10 cellular contexts compared by ENCODE assay signal in genomic region chr4:54099959-54100606, GRCh38. TPM values are rescaled to one million over a fixed set of nuclear protein-coding genes. Genes with fewer than 3 reads are reported as not detected.
DNase-seq lines count a peak whose midpoint lies in the region; ATAC-seq and TF ChIP-seq lines count a peak whose summit lies in the region.
"Had no signal": no experiment of that assay in that cellular context is flagged by ENCODE, and none has a peak within 500 bp of the region (broad histone marks: within the 10 kb centered on the region; RNA-seq: fewer than 3 reads in every experiment).

Gene GSX2, plus strand, starts transcription at chr4:54100163. Its CDS starts 182 bp downstream, at chr4:54100345.

- no peak within 1 kb of the TSS for H3K27ac ChIP-seq in spleen

- peaks cover 53% of the 10 kb centered on the region for H3K4me1 Mint-ChIP-seq in activated B cell treated with CpG ODN at 0.5 μM for 24 hours

- H3K9me3 Mint-ChIP-seq in activated B cell treated with CpG ODN at 0.5 μM for 24 hours, result no peaks in the 10 kb centered on the region

- CTCF ChIA-PET in activated B cell treated with CpG ODN at 0.5 μM for 24 hours (lab: Charles Lee), result interaction anchor here (1.7 kb wide), 1 partner anchor 133 kb away, joined by 4 read pairs; no protein-coding TSS in a partner anchor

- peak; percentile 16 for ATAC-seq in activated B cell treated with CpG ODN at 0.5 μM for 24 hours (ENCODE audit: low read depth)

- H3K4me1 ChIP-seq in spleen, result peaks cover 17 to 63% (median 41%) of the 10 kb centered on the region in 6 donors

- POLR2A ChIA-PET in activated B cell treated with CpG ODN at 0.5 μM for 24 hours (lab: Charles Lee), result interaction anchor here (0.6 kb wide), 1 partner anchor 1378 kb away, joined by 4 read pairs; no protein-coding TSS in a partner anchor

- WGBS in spleen, 5 donors, result 1 to 2% (median 1%) methylated on average over 18 to 62 of the region's 62 CpGs

- no peak within 1 kb of the TSS for H3K27ac Mint-ChIP-seq in activated B cell treated with CpG ODN at 0.5 μM for 24 hours

- H3K4me3 Mint-ChIP-seq in activated B cell treated with CpG ODN at 0.5 μM for 24 hours, result peak within 1 kb of the TSS; percentile 64

- H3K36me3 Mint-ChIP-seq in activated B cell treated with CpG ODN at 0.5 μM for 24 hours (ENCODE audit: low read depth), result no peaks in the 10 kb centered on the region

- H3K9me3 ChIP-seq in spleen, result no peaks in the 10 kb centered on the region

- intact Hi-C loops in activated B cell treated with CpG ODN at 0.5 μM for 24 hours (cut with micrococcal nuclease), result loop anchor here (1.0 to 10.0 kb wide), 4 partner anchors 9 to 395 kb away; no protein-coding TSS in a partner anchor
- intact Hi-C loops in spleen (cut with DNase I; ENCODE audit: low total_unique reads), result no loop called here

- TF ChIP-seq CTCF in activated B cell treated with CpG ODN at 0.5 μM for 24 hours (IDR thresholded peaks at IDR 0.05) (no peak), spleen (IDR thresholded peaks at IDR 0.05 in 8 of 11, conservative IDR thresholded peaks at IDR 0.05 in 3 of 11) (no peak)

- H3K27me3 Mint-ChIP-seq in activated B cell treated with CpG ODN at 0.5 μM for 24 hours, result peaks cover 77% of the 10 kb centered on the region

- peaks cover 3 to 100% (median 92%) of the 10 kb centered on the region in 7 donors for H3K27me3 ChIP-seq in spleen (replicated peaks in 1 of 7)

- TF ChIP-seq POLR2A in spleen (IDR thresholded peaks at IDR 0.05), result no peak

- peak; percentile 14 for DNase-seq in NCI-H1436 (lab: John Stamatoyannopoulos, UW)
- no peak for DNase-seq in NCI-H1436 treated with DMSO at 0.1 percent for 48 hours (lab: John Stamatoyannopoulos, UW)
- DNase-seq in activated B cell treated with CpG ODN at 0.5 μM for 24 hours, result no peak
- DNase-seq in hepatic stellate cell (ENCODE audit: low spot score), result peak; percentile 41
- peak; percentile 70 for DNase-seq in spleen
- no peak for DNase-seq in activated effector memory CD4-positive, alpha-beta T cell treated with Interleukin-2 at 50 U/mL for 16 hours
- no peak for DNase-seq in activated CD4-positive, CD25-positive, alpha-beta regulatory T cell treated with anti-CD3 and anti-CD28 coated beads, Interleukin-2, amount 50 U/mL, for 72 hours
- no peak for DNase-seq in CD1c-positive myeloid dendritic cell (ENCODE audit: extremely low spot score)
- DNase-seq: C1 segment of cervical spinal cord had no signal

- no peaks in the 10 kb centered on the region for H3K36me3 ChIP-seq in spleen

- H3K4me3 ChIP-seq in spleen, result peak within 1 kb of the TSS in 7 of 8 donors; percentile 11 to 65 (median 29)

RNA-seq across cellular contexts. Expression of gene GSX2, which starts in this region (rescaled TPM):
- total RNA-seq in activated B cell treated with CpG ODN at 0.5 μM for 24 hours (not detected in 2 replicates), spleen (not detected)
- under 1 TPM in 1 of 3 donors, not detected in 2; 0.47 TPM for polyA plus RNA-seq in spleen
- total RNA-seq: bronchial epithelial cell had no signal

Comparison
In these comparisons a context has a peak if more than half of its experiments do, and no peak if none do; other contexts are left out.
1. DNase-seq: peak in NCI-H1436 (single experiment) and hepatic stellate cell (single experiment); none in NCI-H1436 treated with DMSO at 0.1 percent for 48 hours (single experiment), activated B cell treated with CpG ODN at 0.5 μM for 24 hours (single experiment), activated effector memory CD4-positive, alpha-beta T cell treated with Interleukin-2 at 50 U/mL for 16 hours (single experiment), activated CD4-positive, CD25-positive, alpha-beta regulatory T cell treated with anti-CD3 and anti-CD28 coated beads, Interleukin-2, amount 50 U/mL, for 72 hours (single experiment) and CD1c-positive myeloid dendritic cell (single experiment).
2. Peak in ATAC-seq in activated B cell treated with CpG ODN at 0.5 μM for 24 hours; RNA of the gene not detected or under 1 TPM.
3. Peak in DNase-seq and H3K4me3 ChIP-seq in spleen; RNA of the gene not detected or under 1 TPM.